Comparison of ENCODE assay signal across 1 cellular context in the genomic region with DNA sequence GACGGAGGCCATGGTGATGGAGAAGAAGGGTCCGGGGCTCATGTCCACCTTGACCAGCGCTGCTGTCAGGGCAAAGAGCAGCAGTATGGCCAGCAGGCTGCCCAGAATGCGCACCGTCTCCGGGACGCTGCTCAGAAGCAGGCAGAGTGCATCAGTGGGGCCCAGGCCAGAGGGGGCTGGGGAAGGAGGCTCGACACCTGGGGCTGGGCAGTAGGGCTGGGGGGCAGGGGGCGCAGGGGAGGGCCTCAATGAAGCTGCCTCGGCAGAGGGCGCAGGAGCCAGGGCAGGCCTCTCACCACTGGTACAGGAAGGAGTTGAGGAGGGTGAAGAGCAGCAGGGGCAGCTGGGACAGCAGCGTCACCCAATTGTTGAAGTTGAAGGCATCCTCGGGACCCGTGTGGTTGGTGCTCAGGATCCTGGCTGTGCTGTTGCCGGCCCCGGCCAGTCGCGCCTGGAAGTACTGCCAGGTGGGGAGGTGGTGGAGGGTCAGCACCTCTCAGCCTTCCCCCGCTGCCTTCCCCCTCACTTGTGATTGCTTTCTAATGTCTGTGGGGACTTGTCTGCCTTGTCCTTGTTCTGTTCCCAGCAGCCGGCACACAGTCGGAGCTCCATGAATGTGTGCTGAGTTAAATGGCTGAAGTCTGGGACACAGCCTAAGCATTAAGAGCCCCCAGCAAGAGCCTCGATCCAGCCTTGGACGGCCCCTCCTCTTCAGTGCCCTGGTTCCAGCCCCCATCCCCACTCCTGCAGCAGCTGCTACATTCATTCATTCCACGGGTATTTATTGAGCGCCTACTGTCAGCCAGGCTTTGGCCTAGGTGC.
TF ChIP-seq lines count a peak whose summit lies in the region.

No MANE protein-coding gene starts in this region.

TF ChIP-seq in HCT116, 20 proteins besides CTCF, POLR2A, EP300 and RAD21:
- TF ChIP-seq, protein P1, sequence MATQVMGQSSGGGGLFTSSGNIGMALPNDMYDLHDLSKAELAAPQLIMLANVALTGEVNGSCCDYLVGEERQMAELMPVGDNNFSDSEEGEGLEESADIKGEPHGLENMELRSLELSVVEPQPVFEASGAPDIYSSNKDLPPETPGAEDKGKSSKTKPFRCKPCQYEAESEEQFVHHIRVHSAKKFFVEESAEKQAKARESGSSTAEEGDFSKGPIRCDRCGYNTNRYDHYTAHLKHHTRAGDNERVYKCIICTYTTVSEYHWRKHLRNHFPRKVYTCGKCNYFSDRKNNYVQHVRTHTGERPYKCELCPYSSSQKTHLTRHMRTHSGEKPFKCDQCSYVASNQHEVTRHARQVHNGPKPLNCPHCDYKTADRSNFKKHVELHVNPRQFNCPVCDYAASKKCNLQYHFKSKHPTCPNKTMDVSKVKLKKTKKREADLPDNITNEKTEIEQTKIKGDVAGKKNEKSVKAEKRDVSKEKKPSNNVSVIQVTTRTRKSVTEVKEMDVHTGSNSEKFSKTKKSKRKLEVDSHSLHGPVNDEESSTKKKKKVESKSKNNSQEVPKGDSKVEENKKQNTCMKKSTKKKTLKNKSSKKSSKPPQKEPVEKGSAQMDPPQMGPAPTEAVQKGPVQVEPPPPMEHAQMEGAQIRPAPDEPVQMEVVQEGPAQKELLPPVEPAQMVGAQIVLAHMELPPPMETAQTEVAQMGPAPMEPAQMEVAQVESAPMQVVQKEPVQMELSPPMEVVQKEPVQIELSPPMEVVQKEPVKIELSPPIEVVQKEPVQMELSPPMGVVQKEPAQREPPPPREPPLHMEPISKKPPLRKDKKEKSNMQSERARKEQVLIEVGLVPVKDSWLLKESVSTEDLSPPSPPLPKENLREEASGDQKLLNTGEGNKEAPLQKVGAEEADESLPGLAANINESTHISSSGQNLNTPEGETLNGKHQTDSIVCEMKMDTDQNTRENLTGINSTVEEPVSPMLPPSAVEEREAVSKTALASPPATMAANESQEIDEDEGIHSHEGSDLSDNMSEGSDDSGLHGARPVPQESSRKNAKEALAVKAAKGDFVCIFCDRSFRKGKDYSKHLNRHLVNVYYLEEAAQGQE (IDR thresholded peaks at IDR 0.05; ENCODE audit: low read depth), result no peak
- peak; percentile 15; the same call in 1 of the 2 replicates for TF ChIP-seq POLR2AphosphoS5 (IDR thresholded peaks at IDR 0.05; ENCODE audit: low read depth, low read length)
